In the genomic region with DNA sequence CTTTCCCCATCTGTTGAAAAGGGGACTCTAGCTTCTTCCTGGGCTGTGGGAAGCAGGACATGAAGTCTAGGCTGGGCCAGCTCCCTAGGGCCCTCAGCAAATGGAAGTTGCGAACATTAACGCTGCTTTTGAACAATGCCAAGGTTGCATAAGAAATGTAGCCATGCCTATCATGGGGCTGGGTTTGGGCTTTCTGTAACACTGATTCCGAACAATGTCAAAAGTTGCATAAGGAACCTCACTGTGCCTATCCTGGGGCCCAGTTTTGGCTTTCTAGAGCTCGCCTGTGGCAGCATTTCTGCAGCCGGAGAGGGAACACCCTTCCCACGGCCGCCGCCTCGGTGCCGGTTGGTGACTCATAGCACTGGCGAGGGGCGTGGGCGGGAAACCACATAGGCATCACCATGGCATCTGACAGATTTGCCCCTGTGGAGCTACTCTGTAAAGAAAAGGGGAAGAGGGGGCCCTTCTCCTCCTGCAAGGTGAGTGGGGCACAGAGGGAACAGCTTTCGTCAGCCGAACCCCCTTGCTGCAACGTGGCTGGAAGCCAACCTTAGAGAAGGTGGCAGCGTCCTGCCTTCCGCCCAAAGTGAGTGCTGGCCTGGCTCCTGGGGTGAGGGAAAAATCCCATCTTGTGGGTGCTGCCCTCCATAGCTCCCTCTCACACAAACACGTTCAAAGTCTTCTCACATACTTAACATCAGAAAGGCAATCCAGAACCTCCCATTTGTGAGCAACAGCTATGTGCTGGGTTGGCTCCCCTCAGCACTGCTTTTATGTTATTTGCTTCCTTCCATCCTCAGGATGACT, we compare ENCODE assay signal across 1 cellular context.
TF ChIP-seq lines count a peak whose summit lies in the region.

No MANE protein-coding gene starts in this region.

TF ChIP-seq in H1, 55 proteins besides CTCF, POLR2A, EP300 and RAD21:
- TF ChIP-seq, protein P1, sequence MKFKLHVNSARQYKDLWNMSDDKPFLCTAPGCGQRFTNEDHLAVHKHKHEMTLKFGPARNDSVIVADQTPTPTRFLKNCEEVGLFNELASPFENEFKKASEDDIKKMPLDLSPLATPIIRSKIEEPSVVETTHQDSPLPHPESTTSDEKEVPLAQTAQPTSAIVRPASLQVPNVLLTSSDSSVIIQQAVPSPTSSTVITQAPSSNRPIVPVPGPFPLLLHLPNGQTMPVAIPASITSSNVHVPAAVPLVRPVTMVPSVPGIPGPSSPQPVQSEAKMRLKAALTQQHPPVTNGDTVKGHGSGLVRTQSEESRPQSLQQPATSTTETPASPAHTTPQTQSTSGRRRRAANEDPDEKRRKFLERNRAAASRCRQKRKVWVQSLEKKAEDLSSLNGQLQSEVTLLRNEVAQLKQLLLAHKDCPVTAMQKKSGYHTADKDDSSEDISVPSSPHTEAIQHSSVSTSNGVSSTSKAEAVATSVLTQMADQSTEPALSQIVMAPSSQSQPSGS (IDR thresholded peaks at IDR 0.05; ENCODE audit: low read length) = no peak
- TF ChIP-seq KDM1A (IDR thresholded peaks at IDR 0.05; ENCODE audit: borderline replicate concordance, low read length) = no peak
- no peak for TF ChIP-seq SIX5 (IDR thresholded peaks at IDR 0.05; ENCODE audit: low read depth, low read length)
